ENCODE assay signal across 28 cellular contexts in genomic region chr21:42432695-42433094, GRCh38. TPM values are rescaled to one million over a fixed set of nuclear protein-coding genes. Genes with fewer than 3 reads are reported as not detected.
"Had no signal": no experiment of that assay in that cellular context is flagged by ENCODE, and none has a peak within 500 bp of the region (broad histone marks: within the 10 kb centered on the region; RNA-seq: fewer than 3 reads in every experiment).

No MANE protein-coding gene starts in this region.

- DNase-seq: activated CD4-positive, alpha-beta T cell treated with anti-CD3 and anti-CD28 coated beads for 36 hours; activated CD4-positive, CD25-positive, alpha-beta regulatory T cell; activated CD8-positive, alpha-beta memory T cell treated with anti-CD3 and anti-CD28 coated beads, Interleukin-2, amount 10 ng/mL, durations not matched to agents 7 days and 5 days; activated CD8-positive, alpha-beta T cell treated with anti-CD3 and anti-CD28 coated beads, Interleukin-2, amount 10 ng/mL, durations not matched to agents 7 days and 5 days; activated gamma-delta T cell; activated naive CD4-positive, alpha-beta T cell treated with anti-CD3 and anti-CD28 coated beads, Interleukin-2, amount 50 U/mL, for 16 hours; anterior cingulate cortex; dermis blood vessel endothelial cell; effector CD4-positive, alpha-beta T cell; esophagus squamous epithelium; foreskin melanocyte; heart right ventricle; left lung; lower lobe of right lung; mesenchymal stem cell; natural killer cell; stimulated activated CD4-positive, alpha-beta T cell treated with anti-CD3 and anti-CD28 coated beads, Interleukin-1b, Interleukin-23, amount 100 ng/mL, for 48 hours; stimulated activated CD4-positive, alpha-beta T cell treated with anti-CD3 and anti-CD28 coated beads, Interleukin-4, amount 100 ng/mL, for 4 hours; stimulated activated CD8-positive, alpha-beta memory T cell treated with anti-CD3 and anti-CD28 coated beads, Interleukin-4, amount 100 ng/mL, for 48 hours; tibial artery had no signal

- H3K4me3 Mint-ChIP-seq: activated CD4-positive, alpha-beta T cell treated with anti-CD3 and anti-CD28 coated beads for 36 hours; activated CD8-positive, alpha-beta memory T cell treated with anti-CD3 and anti-CD28 coated beads, Interleukin-2, amount 10 ng/mL, durations not matched to agents 7 days and 5 days; activated CD8-positive, alpha-beta T cell treated with anti-CD3 and anti-CD28 coated beads, Interleukin-2, amount 10 ng/mL, durations not matched to agents 7 days and 5 days; natural killer cell; stimulated activated memory B cell treated with anti-CD40 and anti-IgM and Interleukin-4, amounts not matched to agents 10 μg/mL and 1 μg/mL and 100 μg/mL, for 72 hours had no signal

- H3K36me3 Mint-ChIP-seq: stimulated activated memory B cell treated with anti-CD40 and anti-IgM and Interleukin-4, amounts not matched to agents 10 μg/mL and 1 μg/mL and 100 μg/mL, for 72 hours had no signal

- ATAC-seq: activated CD4-positive, alpha-beta T cell treated with anti-CD3 and anti-CD28 coated beads for 36 hours; activated CD8-positive, alpha-beta memory T cell treated with anti-CD3 and anti-CD28 coated beads, Interleukin-2, amount 10 ng/mL, durations not matched to agents 7 days and 5 days; activated CD8-positive, alpha-beta T cell treated with anti-CD3 and anti-CD28 coated beads, Interleukin-2, amount 10 ng/mL, durations not matched to agents 7 days and 5 days; heart right ventricle; left lung; lower lobe of right lung; natural killer cell; stimulated activated memory B cell treated with anti-CD40 and anti-IgM and Interleukin-4, amounts not matched to agents 10 μg/mL and 1 μg/mL and 100 μg/mL, for 72 hours had no signal

- H3K27me3 Mint-ChIP-seq: activated CD4-positive, alpha-beta T cell treated with anti-CD3 and anti-CD28 coated beads for 36 hours; activated CD8-positive, alpha-beta memory T cell treated with anti-CD3 and anti-CD28 coated beads, Interleukin-2, amount 10 ng/mL, durations not matched to agents 7 days and 5 days had no signal

- H3K27ac Mint-ChIP-seq: activated CD4-positive, alpha-beta T cell treated with anti-CD3 and anti-CD28 coated beads for 36 hours; activated CD8-positive, alpha-beta memory T cell treated with anti-CD3 and anti-CD28 coated beads, Interleukin-2, amount 10 ng/mL, durations not matched to agents 7 days and 5 days; activated CD8-positive, alpha-beta T cell treated with anti-CD3 and anti-CD28 coated beads, Interleukin-2, amount 10 ng/mL, durations not matched to agents 7 days and 5 days; natural killer cell; stimulated activated memory B cell treated with anti-CD40 and anti-IgM and Interleukin-4, amounts not matched to agents 10 μg/mL and 1 μg/mL and 100 μg/mL, for 72 hours had no signal

- H3K27me3 ChIP-seq: right atrium auricular region had no signal

- H3K4me1 Mint-ChIP-seq: stimulated activated memory B cell treated with anti-CD40 and anti-IgM and Interleukin-4, amounts not matched to agents 10 μg/mL and 1 μg/mL and 100 μg/mL, for 72 hours had no signal

- H3K27ac ChIP-seq: epithelial cell of prostate, esophagus squamous epithelium, heart right ventricle, left lung, lower lobe of right lung, right atrium auricular region, suprapubic skin, tibial artery had no signal

RNA-seq across cellular contexts. Expression of gene UBASH3A, which starts 29.0 kb away (rescaled TPM):
- total RNA-seq: bronchial epithelial cell, dermis blood vessel endothelial cell, glomerular endothelial cell, pulmonary artery endothelial cell, smooth muscle cell had no signal
- polyA plus RNA-seq: smooth muscle cell had no signal

RNA-seq across cellular contexts. Expression of gene TMPRSS3, which starts 36.8 kb away (rescaled TPM):
- total RNA-seq: dermis blood vessel endothelial cell, glomerular endothelial cell, pulmonary artery endothelial cell, smooth muscle cell had no signal
- polyA plus RNA-seq: smooth muscle cell had no signal
